ENCODE assay signal across 8 cellular contexts in genomic region chr19:30719189-30719990, GRCh38.
DNase-seq lines count a peak whose midpoint lies in the region; ATAC-seq and TF ChIP-seq lines count a peak whose summit lies in the region.

No MANE protein-coding gene starts in this region.

- POLR2A ChIA-PET in AG04450 (lab: Yijun Ruan, JAX): no interaction called here

- ATAC-seq in GM19397 (IDR thresholded peaks at IDR 0.05; ENCODE audit: unreplicated experiment) (peak; percentile 57), foreskin keratinocyte (peak; percentile 72)
- peak; percentile 60 to 77 for ATAC-seq in natural killer cell treated with Interleukin-12 subunit alpha and Interleukin-12 subunit beta and Interleukin-15 and Interleukin-18, amount 100 ng/mL, for 72 hours

- CTCF ChIA-PET in AG04450 (lab: Charles Lee): interaction anchor here (0.7 to 1.4 kb wide), 4 partner anchors 37 to 1936 kb away, joined by 3 to 4 read pairs (median 3); no protein-coding TSS in a partner anchor

- no peak overlapping the region for H3K27ac Mint-ChIP-seq in natural killer cell treated with Interleukin-12 subunit alpha and Interleukin-12 subunit beta and Interleukin-15 and Interleukin-18, amount 100 ng/mL, for 72 hours

- H3K9me3 Mint-ChIP-seq in natural killer cell treated with Interleukin-12 subunit alpha and Interleukin-12 subunit beta and Interleukin-15 and Interleukin-18, amount 100 ng/mL, for 72 hours: no peaks in the 10 kb centered on the region

- H3K27me3 ChIP-seq in AG04450 (ENCODE audit: control insufficient read depth, insufficient read depth, low read length) (peaks cover 2% of the 10 kb centered on the region), foreskin keratinocyte (peaks cover 6% of the 10 kb centered on the region)

- peaks cover 0 to 6% of the 10 kb centered on the region in 2 donors for H3K4me1 Mint-ChIP-seq in natural killer cell treated with Interleukin-12 subunit alpha and Interleukin-12 subunit beta and Interleukin-15 and Interleukin-18, amount 100 ng/mL, for 72 hours (ENCODE audit: low read depth in 2 of 2)

- no peak for TF ChIP-seq CTCF in AG04450 (IDR thresholded peaks at IDR 0.05; ENCODE audit: low read depth, low read length)
- TF ChIP-seq CTCF in WI38 (IDR thresholded peaks at IDR 0.05; ENCODE audit: low read depth, low read length): no peak
- TF ChIP-seq CTCF in foreskin keratinocyte (conservative IDR thresholded peaks at IDR 0.05): peak; percentile 39

- H3K36me3 Mint-ChIP-seq in natural killer cell treated with Interleukin-12 subunit alpha and Interleukin-12 subunit beta and Interleukin-15 and Interleukin-18, amount 100 ng/mL, for 72 hours: no peaks in the 10 kb centered on the region

- DNase-seq in AG04450 (ENCODE audit: low read depth, low spot score): no peak
- DNase-seq in foreskin keratinocyte: peak; percentile 18 to 20
- no peak for DNase-seq in natural killer cell treated with Interleukin-12 subunit alpha and Interleukin-12 subunit beta and Interleukin-15 and Interleukin-18, amount 100 ng/mL, for 72 hours (ENCODE audit: low spot score)
- DNase-seq in GM19240 (ENCODE audit: insufficient read length, low spot score): no peak
- DNase-seq in NCI-H345 (lab: John Stamatoyannopoulos, UW): no peak
- no peak for DNase-seq in SKM-1 (lab: John Stamatoyannopoulos, UW; ENCODE audit: unreplicated experiment)

- H3K4me1 ChIP-seq in foreskin keratinocyte: no peaks in the 10 kb centered on the region

- H3K27me3 Mint-ChIP-seq in natural killer cell treated with Interleukin-12 subunit alpha and Interleukin-12 subunit beta and Interleukin-15 and Interleukin-18, amount 100 ng/mL, for 72 hours: peaks cover 17 to 24% of the 10 kb centered on the region in 2 donors

- H3K4me3 Mint-ChIP-seq in natural killer cell treated with Interleukin-12 subunit alpha and Interleukin-12 subunit beta and Interleukin-15 and Interleukin-18, amount 100 ng/mL, for 72 hours: peak overlapping the region; percentile 67

- H3K27ac ChIP-seq in AG04450 (ENCODE audit: low read depth, low read length) (no peak overlapping the region), foreskin keratinocyte (no peak overlapping the region)

- H3K4me3 ChIP-seq in AG04450 (ENCODE audit: low read depth, low read length) (peak overlapping the region; percentile 64), WI38 (ENCODE audit: low read depth, low read length) (peak overlapping the region; percentile 55)

- H3K9me3 ChIP-seq in AG04450 (ENCODE audit: control insufficient read depth, insufficient read depth, low read length): no peaks in the 10 kb centered on the region; the same call in 1 of the 2 replicates

Comparison
In these comparisons a context has a peak if more than half of its experiments do, and no peak if none do; other contexts are left out.
1. DNase-seq: peak in foreskin keratinocyte (2 of 2); none in AG04450 (single experiment), natural killer cell treated with Interleukin-12 subunit alpha and Interleukin-12 subunit beta and Interleukin-15 and Interleukin-18, amount 100 ng/mL, for 72 hours (single experiment), GM19240 (single experiment), NCI-H345 (single experiment) and SKM-1 (single experiment).
2. Peak in every context shown above with its lines, with median percentiles within 50 percentile points of each other: ATAC-seq.